In the genomic region with DNA sequence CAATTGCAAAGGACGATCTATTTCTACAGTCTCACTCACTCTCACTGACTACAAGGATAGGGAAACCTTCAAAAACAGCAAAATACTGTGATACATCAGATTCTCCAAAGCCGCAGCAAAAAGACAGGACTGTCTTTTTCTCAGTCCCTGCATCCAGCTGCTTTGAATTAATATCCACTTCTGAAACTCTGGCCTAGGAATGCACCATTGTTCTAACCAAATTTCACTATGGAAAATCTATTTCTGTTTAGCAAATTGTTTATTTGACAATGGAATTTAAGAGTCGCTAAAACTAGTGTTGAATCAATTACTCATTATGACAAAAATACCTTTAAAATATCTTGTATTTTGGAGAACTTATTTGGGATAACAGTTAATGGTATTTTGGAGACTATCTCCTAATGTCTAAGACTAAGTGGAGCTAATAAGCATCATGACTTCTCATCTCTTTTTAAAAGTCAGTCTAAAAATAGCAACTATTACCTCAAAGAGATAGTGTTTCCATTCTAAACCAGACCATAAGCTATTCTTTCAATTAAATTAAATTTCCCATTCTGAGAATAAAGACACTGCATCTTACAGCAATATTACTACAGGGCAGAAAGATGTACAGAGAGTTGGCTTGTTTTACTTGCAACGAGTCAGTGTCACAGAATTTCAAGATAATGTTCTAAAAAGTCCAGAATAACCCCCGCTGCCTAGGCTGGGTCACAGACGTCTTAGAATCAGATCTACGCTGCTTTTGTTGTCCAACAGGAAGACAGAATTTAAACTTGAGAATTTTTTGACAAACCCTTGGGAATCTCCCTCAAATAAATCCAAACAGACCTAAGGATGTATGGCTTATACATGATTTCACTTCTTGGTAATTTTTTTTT, we compare ENCODE assay signal across 11 cellular contexts.
DNase-seq lines count a peak whose midpoint lies in the region; ATAC-seq and TF ChIP-seq lines count a peak whose summit lies in the region.
"Had no signal": no experiment of that assay in that cellular context is flagged by ENCODE, and none has a peak within 500 bp of the region (broad histone marks: within the 10 kb centered on the region; RNA-seq: fewer than 3 reads in every experiment).

No MANE protein-coding gene starts in this region.

- ATAC-seq in GM19395 (IDR thresholded peaks at IDR 0.05; ENCODE audit: unreplicated experiment) = no peak
- no peak for ATAC-seq in GM21529 (IDR thresholded peaks at IDR 0.05; ENCODE audit: unreplicated experiment)

- H3K27ac ChIP-seq in ACC112 (ENCODE audit: low read depth, low read length) (peak overlapping the region; percentile 68), HUES48 (ENCODE audit: low read depth, low read length) (peak overlapping the region; percentile 28), coronary artery (peak overlapping the region; percentile 38 to 84)
- H3K27ac ChIP-seq: epithelial cell of prostate had no signal

- H3K4me3 ChIP-seq in ACC112 (ENCODE audit: low read depth, low read length) (peak overlapping the region; percentile 11; the same call in 1 of the 2 replicates), HUES48 (ENCODE audit: low read depth, low read length) (no peak overlapping the region), coronary artery (no peak overlapping the region)

- H3K27ac Mint-ChIP-seq in nephron = peak overlapping the region; percentile 82 to 91 (median 85)

- H3K27me3 ChIP-seq in ACC112 (ENCODE audit: insufficient read depth, low read length) = no peaks in the 10 kb centered on the region
- no peaks in the 10 kb centered on the region for H3K27me3 ChIP-seq in HUES48 (ENCODE audit: control insufficient read depth, insufficient read depth, low read length)

- DNase-seq in coronary artery (ENCODE audit: low spot score) (no peak), SW 1271 (lab: John Stamatoyannopoulos, UW) (no peak)
- no peak for DNase-seq in central memory CD4-positive, alpha-beta T cell
- DNase-seq: activated CD4-positive, alpha-beta T cell treated with anti-CD3 and anti-CD28 coated beads, Interleukin-2, amount 50 U/mL, for 1 hour; NCI-H2081 had no signal

- no peaks in the 10 kb centered on the region for H3K27me3 Mint-ChIP-seq in nephron (ENCODE audit: low read depth)

- H3K9me3 ChIP-seq in HUES48 (ENCODE audit: control insufficient read depth, insufficient read depth, low read length) = no peaks in the 10 kb centered on the region

- H3K36me3 ChIP-seq in ACC112 (ENCODE audit: insufficient read depth, low read length) = no peaks in the 10 kb centered on the region
- no peaks in the 10 kb centered on the region for H3K36me3 ChIP-seq in HUES48 (ENCODE audit: control insufficient read depth, insufficient read depth, low read length)

- H3K36me3 Mint-ChIP-seq in nephron (ENCODE audit: low read depth) = peaks cover 16% of the 10 kb centered on the region

- TF ChIP-seq CTCF in coronary artery (IDR thresholded peaks at IDR 0.05) = no peak
- no peak for TF ChIP-seq CTCF in nephron (IDR thresholded peaks at IDR 0.05; ENCODE audit: unreplicated experiment in 3 of 3)

- H3K4me3 Mint-ChIP-seq in nephron = no peak overlapping the region

- H3K9ac ChIP-seq in HUES48 (ENCODE audit: low read depth, low read length) = no peak overlapping the region

- H3K4me1 ChIP-seq in ACC112 (ENCODE audit: control insufficient read depth, insufficient read depth, low read length, unreplicated experiment) (peaks cover 35% of the 10 kb centered on the region), HUES48 (ENCODE audit: control insufficient read depth, insufficient read depth, low read length) (peaks cover 28% of the 10 kb centered on the region)

- no peaks in the 10 kb centered on the region for H3K79me2 ChIP-seq in ACC112 (ENCODE audit: control insufficient read depth, insufficient read depth, low read length, unreplicated experiment)

- H2AFZ ChIP-seq in ACC112 (ENCODE audit: low read length, unreplicated experiment) = peak overlapping the region; percentile 51

- peaks cover 42% of the 10 kb centered on the region for H3K4me1 Mint-ChIP-seq in nephron

- H3K9me3 Mint-ChIP-seq in nephron = no peaks in the 10 kb centered on the region
